8 cellular contexts compared by ENCODE assay signal in genomic region chr5:141100243-141100805, GRCh38. TPM values are rescaled to one million over a fixed set of nuclear protein-coding genes. Genes with fewer than 3 reads are reported as not detected.
DNase-seq lines count a peak whose midpoint lies in the region; ATAC-seq and TF ChIP-seq lines count a peak whose summit lies in the region.

Gene PCDHB3 (plus strand): TSS chr5:141100473. CDS start chr5:141100650, 177 bp downstream.

- in situ Hi-C loops in brain microvascular endothelial cell (cut with HindIII; ENCODE audit: low pct_ligation_motif_present, low sequenced_read_pairs) = no loop called here

- H3K36me3 ChIP-seq in brain microvascular endothelial cell (replicated peaks) (no peaks in the 10 kb centered on the region), lower lobe of right lung (no peaks in the 10 kb centered on the region)

- TF ChIP-seq CTCF in brain microvascular endothelial cell (IDR thresholded peaks at IDR 0.05; ENCODE audit: low read depth, low read length, missing control alignments) (peak; percentile 36), lower lobe of right lung (IDR thresholded peaks at IDR 0.05) (no peak)

- DNase-seq in EL (peak; percentile 61), NCI-H2029 (lab: John Stamatoyannopoulos, UW) (peak; percentile 56), brain microvascular endothelial cell (no peak), lower lobe of right lung (peak; percentile 45), GF-D8 (lab: John Stamatoyannopoulos, UW) (no peak), mucosa of gallbladder (ENCODE audit: low spot score) (no peak)

- H3K4me1 ChIP-seq in lower lobe of right lung = no peaks in the 10 kb centered on the region

- no peaks in the 10 kb centered on the region for H3K27me3 ChIP-seq in brain microvascular endothelial cell (replicated peaks)
- no peaks in the 10 kb centered on the region for H3K27me3 ChIP-seq in lower lobe of right lung (ENCODE audit: low read depth)

- no peak within 1 kb of the TSS for H3K27ac ChIP-seq in brain microvascular endothelial cell
- no peak within 1 kb of the TSS for H3K27ac ChIP-seq in lower lobe of right lung

- ATAC-seq in lower lobe of right lung (no peak), HG02759 (IDR thresholded peaks at IDR 0.05; ENCODE audit: unreplicated experiment) (no peak), GM21825 (IDR thresholded peaks at IDR 0.05; ENCODE audit: unreplicated experiment) (no peak)

- peaks cover 30% of the 10 kb centered on the region for H3K9me3 ChIP-seq in lower lobe of right lung

- H3K4me3 ChIP-seq in brain microvascular endothelial cell (ENCODE audit: low read depth, low read length) (no peak within 1 kb of the TSS), lower lobe of right lung (peak within 1 kb of the TSS; percentile 16)

- intact Hi-C loops in lower lobe of right lung (cut with DNase I) = no loop called here

RNA-seq across cellular contexts. Expression of gene PCDHB3, which starts in this region (rescaled TPM):
- total RNA-seq in lower lobe of right lung (1.5 TPM), mucosa of gallbladder (1.4 TPM)

Comparison
In these comparisons a context has a peak if more than half of its experiments do, and no peak if none do; other contexts are left out.
1. DNase-seq: peak in EL (single experiment), NCI-H2029 (single experiment) and lower lobe of right lung (single experiment); none in brain microvascular endothelial cell (single experiment), GF-D8 (single experiment) and mucosa of gallbladder (single experiment).